37 cellular contexts compared by ENCODE assay signal in genomic region chr6:38658768-38659167, GRCh38. TPM values are rescaled to one million over a fixed set of nuclear protein-coding genes. Genes with fewer than 3 reads are reported as not detected.
"Had no signal": no experiment of that assay in that cellular context is flagged by ENCODE, and none has a peak within 500 bp of the region (broad histone marks: within the 10 kb centered on the region; RNA-seq: fewer than 3 reads in every experiment).

No MANE protein-coding gene starts in this region.

- DNase-seq: Karpas-422, Kasumi-1, KG1, MG63, MM.1S, MV-4-11, NCI-H1048, NCI-H1092, NCI-H1092 treated with DMSO at 0.1 percent for 48 hours, NCI-H1105, NCI-H1105 treated with DMSO at 0.1 percent for 48 hours, NCI-H1417, NCI-H1417 treated with DMSO at 0.1 percent for 48 hours, NCI-H1436, NCI-H1436 treated with DMSO at 0.1 percent for 48 hours, NCI-H146, NCI-H1694, NCI-H1694 treated with DMSO at 0.1 percent for 48 hours, NCI-H187, NCI-H187 treated with DMSO at 0.1 percent for 48 hours, NCI-H1930, NCI-H2029, NCI-H2029 treated with DMSO at 0.1 percent for 48 hours, NCI-H2081, NCI-H2081 treated with DMSO at 0.1 percent for 48 hours, NCI-H2107, NCI-H2171, NCI-H2171 treated with DMSO at 0.1 percent for 48 hours, NCI-H226, NCI-H345, NCI-H446, NCI-H446 treated with DMSO at 0.1 percent for 48 hours, NCI-H510A had no signal

RNA-seq across cellular contexts. Expression of gene DNAH8, which starts 56.3 kb away (rescaled TPM):
- total RNA-seq: LHCN-M2, M059J, MCF 10A, NCI-H460 had no signal
